In the genomic region with DNA sequence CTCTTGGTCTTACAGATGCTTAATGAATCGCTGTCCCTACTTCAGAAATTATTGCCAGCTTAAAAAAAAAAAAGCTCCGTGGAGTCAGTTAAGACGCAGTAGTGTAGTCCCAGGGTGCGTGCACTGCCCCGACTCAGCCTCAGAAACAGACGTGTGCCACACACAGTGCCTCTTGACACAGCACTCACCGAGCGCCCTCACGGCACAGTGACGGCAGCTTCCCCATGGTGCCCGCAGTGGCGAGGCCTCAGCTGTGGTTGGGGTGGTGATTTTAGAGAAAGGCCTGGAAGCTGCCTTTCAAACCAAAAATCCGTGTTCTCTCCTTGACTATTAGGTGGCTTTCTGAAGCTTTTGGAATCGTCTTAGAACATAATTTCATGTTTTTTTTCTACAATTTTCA, we compare ENCODE assay signal across 26 cellular contexts. TPM values are rescaled to one million over a fixed set of nuclear protein-coding genes. Genes with fewer than 3 reads are reported as not detected.
DNase-seq lines count a peak whose midpoint lies in the region; ATAC-seq, FAIRE-seq and TF ChIP-seq lines count a peak whose summit lies in the region.
"Had no signal": no experiment of that assay in that cellular context is flagged by ENCODE, and none has a peak within 500 bp of the region (broad histone marks: within the 10 kb centered on the region; RNA-seq: fewer than 3 reads in every experiment).

No MANE protein-coding gene starts in this region.

- FAIRE-seq in astrocyte (lab: Jason Lieb, UNC) = no peak
- FAIRE-seq: A549, GM12892, GM19239, H1 had no signal

- no peak for DNase-seq in CD4-positive, alpha-beta T cell
- DNase-seq in OCI-LY7 (ENCODE audit: low spot score) = no peak
- no peak for DNase-seq in astrocyte (ENCODE audit: low read depth)
- no peak for DNase-seq in endothelial cell (ENCODE audit: low spot score)
- DNase-seq in islet precursor cell = no peak
- no peak for DNase-seq in NCI-H187 treated with DMSO at 0.1 percent for 48 hours (lab: John Stamatoyannopoulos, UW)
- no peak for DNase-seq in NOMO-1 (lab: John Stamatoyannopoulos, UW; ENCODE audit: unreplicated experiment in 2 of 2)
- DNase-seq: 8988T; ACHN; AML-193; BE2C; Calu3; CD4-positive, alpha-beta memory T cell; COR-L47; DMS53; DMS79 treated with DMSO at 0.1 percent for 48 hours; GF-D8; GM23248; H7; HCEC 1CT had no signal

- intact Hi-C loops in CD4-positive, alpha-beta T cell (cut with DNase I, micrococcal nuclease) = no loop called here
- intact Hi-C loops in OCI-LY7 (cut with micrococcal nuclease; ENCODE audit: unreplicated experiment) = no loop called here

- no peaks in the 10 kb centered on the region for H3K9me3 ChIP-seq in CD4-positive, alpha-beta T cell (ENCODE audit: control insufficient read depth, low read length)
- no peaks in the 10 kb centered on the region for H3K9me3 ChIP-seq in OCI-LY7 (ENCODE audit: low read length)
- H3K9me3 ChIP-seq in astrocyte (ENCODE audit: insufficient read depth, low read depth, low read length) = no peaks in the 10 kb centered on the region
- H3K9me3 ChIP-seq: A549; BE2C; BLaER1 treated with 17β-estradiol and CSF1 and Interleukin-3, amounts not matched to agents 10 nM and 100 nM had no signal

- no peaks in the 10 kb centered on the region for H3K27me3 Mint-ChIP-seq in CD4-positive, alpha-beta T cell
- H3K27me3 Mint-ChIP-seq in astrocyte (ENCODE audit: low read depth, unreplicated experiment) = no peaks in the 10 kb centered on the region
- peaks cover 4% of the 10 kb centered on the region for H3K27me3 Mint-ChIP-seq in endothelial cell (ENCODE audit: unreplicated experiment)
- H3K27me3 Mint-ChIP-seq: CD4-positive, alpha-beta memory T cell had no signal

- H3K9me3 Mint-ChIP-seq in CD4-positive, alpha-beta T cell = no peaks in the 10 kb centered on the region
- H3K9me3 Mint-ChIP-seq in astrocyte (ENCODE audit: unreplicated experiment) (no peaks in the 10 kb centered on the region), endothelial cell (ENCODE audit: unreplicated experiment) (no peaks in the 10 kb centered on the region)
- H3K9me3 Mint-ChIP-seq: CD14-positive monocyte had no signal

- H3K4me1 Mint-ChIP-seq in CD4-positive, alpha-beta T cell (ENCODE audit: low read depth) = no peaks in the 10 kb centered on the region
- H3K4me1 Mint-ChIP-seq in astrocyte (ENCODE audit: low read depth, unreplicated experiment) (peaks cover 3% of the 10 kb centered on the region), endothelial cell (ENCODE audit: unreplicated experiment) (no peaks in the 10 kb centered on the region)
- H3K4me1 Mint-ChIP-seq: CD14-positive monocyte had no signal

- H3K27ac Mint-ChIP-seq in CD4-positive, alpha-beta T cell = no peak overlapping the region
- H3K27ac Mint-ChIP-seq in astrocyte (ENCODE audit: unreplicated experiment) (peak overlapping the region; percentile 41), endothelial cell (ENCODE audit: unreplicated experiment) (no peak overlapping the region)

- CTCF ChIA-PET in CD4-positive, alpha-beta T cell (lab: Charles Lee) = interaction anchor here (0.9 to 1.1 kb wide), 2 partner anchors 23 to 26 kb away, joined by 3 to 4 read pairs; no protein-coding TSS in a partner anchor
- CTCF ChIA-PET in OCI-LY7 (lab: Charles Lee; ENCODE audit: unreplicated experiment) = no interaction called here

- H3K79me2 ChIP-seq in OCI-LY7 (ENCODE audit: insufficient read depth, low read depth, low read length) (peaks cover 5% of the 10 kb centered on the region; the same call in 1 of the 2 replicates), astrocyte (ENCODE audit: insufficient read depth, low read length) (peaks cover 42% of the 10 kb centered on the region)

- H3K4me1 ChIP-seq in OCI-LY7 (ENCODE audit: insufficient read depth, low read length, poor library complexity, severe bottlenecking) = no peaks in the 10 kb centered on the region
- no peaks in the 10 kb centered on the region for H3K4me1 ChIP-seq in astrocyte (ENCODE audit: insufficient read depth, low read length)
- H3K4me1 ChIP-seq: A549, BE2C had no signal

- POLR2A ChIA-PET in CD4-positive, alpha-beta T cell (lab: Charles Lee) = interaction anchor here (1.7 kb wide), 1 partner anchor 14 kb away, joined by 8 read pairs; the partner anchor contains the start of gene TCF25
- POLR2A ChIA-PET in OCI-LY7 (lab: Charles Lee) = no interaction called here

- H3K27ac ChIP-seq in CD4-positive, alpha-beta T cell (ENCODE audit: low read depth, low read length) = no peak overlapping the region
- H3K27ac ChIP-seq in OCI-LY7 (ENCODE audit: low read depth, low read length, poor library complexity, severe bottlenecking) = no peak overlapping the region
- H3K27ac ChIP-seq in astrocyte (ENCODE audit: low read depth, low read length) = no peak overlapping the region
- H3K27ac ChIP-seq: A549; BLaER1 treated with 17β-estradiol and CSF1 and Interleukin-3, amounts not matched to agents 10 nM and 100 nM; GM23248 had no signal

- BruUV-seq in OCI-LY7 (replicated peaks; lab: Mats Ljungman, UMichigan) = TSS peak; percentile 15

- peak overlapping the region; percentile 20 for H3K4me3 Mint-ChIP-seq in CD4-positive, alpha-beta T cell
- H3K4me3 Mint-ChIP-seq in astrocyte (ENCODE audit: unreplicated experiment) = no peak overlapping the region
- H3K4me3 Mint-ChIP-seq in endothelial cell (ENCODE audit: unreplicated experiment) = peak overlapping the region; percentile 32
- H3K4me3 Mint-ChIP-seq: CD14-positive monocyte; CD4-positive, alpha-beta memory T cell had no signal

- H3K9me2 ChIP-seq in OCI-LY7 (ENCODE audit: insufficient read depth, low read length) = no peaks in the 10 kb centered on the region

- H2AFZ ChIP-seq in OCI-LY7 (ENCODE audit: low read length) = no peak overlapping the region
- H2AFZ ChIP-seq in astrocyte (ENCODE audit: low read depth, low read length) = no peak overlapping the region
- H2AFZ ChIP-seq: GM23248 had no signal

- no peak overlapping the region for H3K9ac ChIP-seq in astrocyte (ENCODE audit: low read length)
- H3K9ac ChIP-seq: BLaER1 treated with 17β-estradiol and CSF1 and Interleukin-3, amounts not matched to agents 10 nM and 100 nM; GM23248 had no signal

- no peaks in the 10 kb centered on the region for H4K20me1 ChIP-seq in OCI-LY7 (ENCODE audit: insufficient read depth, low read length)
- H4K20me1 ChIP-seq in astrocyte (ENCODE audit: insufficient read depth, low read length) = peaks cover 67% of the 10 kb centered on the region

- ATAC-seq in CD4-positive, alpha-beta T cell (ENCODE audit: poor library complexity) = no peak
- ATAC-seq: A549 had no signal

- H3K27me3 ChIP-seq in CD4-positive, alpha-beta T cell (ENCODE audit: control insufficient read depth, insufficient read depth, low read length) = no peaks in the 10 kb centered on the region
- H3K27me3 ChIP-seq in astrocyte (ENCODE audit: insufficient read depth, low read length) = no peaks in the 10 kb centered on the region
- H3K27me3 ChIP-seq: BE2C; BLaER1 treated with 17β-estradiol and CSF1 and Interleukin-3, amounts not matched to agents 10 nM and 100 nM had no signal

- H3K36me3 ChIP-seq in OCI-LY7 (ENCODE audit: insufficient read depth, low read length) (peaks cover 93% of the 10 kb centered on the region), astrocyte (ENCODE audit: insufficient read depth, low read length) (peaks cover 50% of the 10 kb centered on the region)

- TF ChIP-seq CTCF in CD4-positive, alpha-beta T cell (IDR thresholded peaks at IDR 0.05) = no peak
- TF ChIP-seq CTCF in OCI-LY7 (conservative IDR thresholded peaks at IDR 0.05; ENCODE audit: low read length) = no peak
- TF ChIP-seq CTCF in astrocyte (IDR thresholded peaks at IDR 0.05; ENCODE audit: insufficient read depth, low read depth, low read length) = no peak
- no peak for TF ChIP-seq CTCF in endothelial cell (IDR thresholded peaks at IDR 0.05; ENCODE audit: unreplicated experiment)

- H3K4me3 ChIP-seq in OCI-LY7 (ENCODE audit: low read depth, low read length, poor library complexity, severe bottlenecking) = no peak overlapping the region
- H3K4me3 ChIP-seq in astrocyte (ENCODE audit: insufficient read depth, low read depth, low read length) = no peak overlapping the region
- H3K4me3 ChIP-seq: A549; BLaER1 treated with 17β-estradiol and CSF1 and Interleukin-3, amounts not matched to agents 10 nM and 100 nM; GM23248 had no signal

- peaks cover 79% of the 10 kb centered on the region for H3K36me3 Mint-ChIP-seq in CD4-positive, alpha-beta T cell (ENCODE audit: low read depth)
- H3K36me3 Mint-ChIP-seq in astrocyte (ENCODE audit: low read depth, unreplicated experiment) (peaks cover 33% of the 10 kb centered on the region), endothelial cell (ENCODE audit: low read depth, unreplicated experiment) (peaks cover 35% of the 10 kb centered on the region)

- H3K4me2 ChIP-seq in OCI-LY7 (ENCODE audit: low read length) (no peak overlapping the region), astrocyte (ENCODE audit: low read length) (no peak overlapping the region)
- H3K4me2 ChIP-seq: A549; BLaER1 treated with 17β-estradiol and CSF1 and Interleukin-3, amounts not matched to agents 10 nM and 100 nM had no signal

RNA-seq across cellular contexts. Expression of gene TCF25, which starts 13.9 kb away (rescaled TPM):
- 100 to 1,000 TPM; 306 to 307 TPM for total RNA-seq in CD4-positive, alpha-beta T cell
- 120 and 141 TPM in 2 replicates for total RNA-seq in OCI-LY7 (2014; rRNA removed; shearing (Covaris generic))
- total RNA-seq in OCI-LY7 (2022) = 255 and 263 TPM in 2 replicates
- 187 and 193 TPM in 2 replicates for total RNA-seq in astrocyte
- 210 TPM for total RNA-seq in endothelial cell (ENCODE audit: unreplicated experiment)

RNA-seq across cellular contexts. Expression of gene MC1R, which starts 31.4 kb away (rescaled TPM):
- total RNA-seq in CD4-positive, alpha-beta T cell = 1 to 10 TPM; 6.7 to 6.9 TPM
- total RNA-seq in OCI-LY7 (2014; rRNA removed; shearing (Covaris generic)) = 7.3 and 8.3 TPM in 2 replicates
- total RNA-seq in OCI-LY7 (2022) = 22.3 and 23.8 TPM in 2 replicates
- 8.4 and 9.2 TPM in 2 replicates for total RNA-seq in astrocyte
- total RNA-seq in endothelial cell (ENCODE audit: unreplicated experiment) = 2.9 TPM

RNA-seq across cellular contexts. Expression of gene TUBB3, which starts 35.9 kb away (rescaled TPM):
- total RNA-seq in CD4-positive, alpha-beta T cell = under 1 TPM; 0.78 to 0.88 TPM
- total RNA-seq in OCI-LY7 (2014; rRNA removed; shearing (Covaris generic)) = 59.6 and 63.7 TPM in 2 replicates
- total RNA-seq in OCI-LY7 (2022) (118 and 192 TPM in 2 replicates), astrocyte (360 and 459 TPM in 2 replicates), endothelial cell (ENCODE audit: unreplicated experiment) (95.7 TPM)

RNA-seq across cellular contexts. Expression of gene SPIRE2, which starts 59.0 kb away (rescaled TPM):
- total RNA-seq in CD4-positive, alpha-beta T cell = 1 to 10 TPM; 1.1 TPM
- total RNA-seq in OCI-LY7 (2014; rRNA removed; shearing (Covaris generic)) = 7.1 and 9.4 TPM in 2 replicates
- total RNA-seq in OCI-LY7 (2022) (43.8 and 48.5 TPM in 2 replicates), astrocyte (2.6 and 3.2 TPM in 2 replicates), endothelial cell (ENCODE audit: unreplicated experiment) (7.9 TPM)

Comparison
In these comparisons a context has a peak if more than half of its experiments do, and no peak if none do; other contexts are left out.
1. RNA of gene TUBB3, which starts 35.9 kb away (total RNA-seq): 360 to 459 TPM in astrocyte, 59.6 to 192 TPM in OCI-LY7 and 95.7 TPM in endothelial cell (single experiment); 0.78 to 0.88 TPM in CD4-positive, alpha-beta T cell; every median in the first group is over 10 times any median in the second.